In the genomic region with DNA sequence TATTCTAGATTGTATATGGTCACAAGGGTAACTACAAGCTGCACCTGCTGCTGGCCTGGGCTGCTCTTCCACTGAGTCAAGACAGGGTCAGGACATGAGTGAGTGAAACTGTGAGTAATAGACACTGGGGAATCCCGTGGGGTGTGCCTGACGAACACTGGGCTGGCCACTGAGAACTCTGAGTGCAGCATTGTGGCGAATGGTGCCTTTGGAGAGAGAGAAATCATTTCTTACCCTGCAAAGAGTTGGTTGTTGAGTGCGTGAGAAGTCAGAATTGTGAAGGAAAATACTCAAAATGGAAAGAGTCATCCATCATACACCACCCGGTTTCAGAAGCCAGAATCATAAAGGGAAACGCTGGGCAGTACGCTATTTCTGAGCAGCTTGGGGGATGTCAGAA, we compare ENCODE assay signal across 1 cellular context.
A peak's percentile ranks its signal among the peaks of the same experiment; 100 is the strongest.
TF ChIP-seq lines count a peak whose summit lies in the region.

No MANE protein-coding gene starts in this region.

TF ChIP-seq in GM12878, 131 proteins besides CTCF, POLR2A, EP300 and RAD21 (continued from another document):
- no peak; the same call in 2 of the 3 replicates for TF ChIP-seq POU2F2 (IDR thresholded peaks at IDR 0.05; ENCODE audit: borderline replicate concordance, low read depth, low read length)
- TF ChIP-seq RUNX3 (IDR thresholded peaks at IDR 0.05; ENCODE audit: low read length): peak; percentile 82
- peak; percentile 57 to 67 for TF ChIP-seq IKZF2 (IDR thresholded peaks at IDR 0.05)
- peak; percentile 54; the same call in 1 of the 2 replicates for TF ChIP-seq NR2F1 (conservative IDR thresholded peaks at IDR 0.05)
- TF ChIP-seq NBN (IDR thresholded peaks at IDR 0.05): peak; percentile 43; the same call in 1 of the 2 replicates
- TF ChIP-seq MTA2 (IDR thresholded peaks at IDR 0.05; ENCODE audit: low read depth): peak; percentile 40; the same call in 1 of the 2 replicates
- TF ChIP-seq, protein P1, sequence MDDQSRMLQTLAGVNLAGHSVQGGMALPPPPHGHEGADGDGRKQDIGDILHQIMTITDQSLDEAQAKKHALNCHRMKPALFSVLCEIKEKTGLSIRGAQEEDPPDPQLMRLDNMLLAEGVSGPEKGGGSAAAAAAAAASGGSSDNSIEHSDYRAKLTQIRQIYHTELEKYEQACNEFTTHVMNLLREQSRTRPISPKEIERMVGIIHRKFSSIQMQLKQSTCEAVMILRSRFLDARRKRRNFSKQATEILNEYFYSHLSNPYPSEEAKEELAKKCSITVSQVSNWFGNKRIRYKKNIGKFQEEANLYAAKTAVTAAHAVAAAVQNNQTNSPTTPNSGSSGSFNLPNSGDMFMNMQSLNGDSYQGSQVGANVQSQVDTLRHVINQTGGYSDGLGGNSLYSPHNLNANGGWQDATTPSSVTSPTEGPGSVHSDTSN (IDR thresholded peaks at IDR 0.05; ENCODE audit: insufficient replicate concordance, low read depth, low read length): peak; percentile 14
- TF ChIP-seq SMAD5 (IDR thresholded peaks at IDR 0.05; ENCODE audit: low read depth): no peak
- 0 out of 2 replicates have a peak, but pooled peaks have one; percentile 53 for TF ChIP-seq CREB1 (IDR thresholded peaks at IDR 0.05; ENCODE audit: low read depth)
- TF ChIP-seq GATAD2B (conservative IDR thresholded peaks at IDR 0.05; ENCODE audit: low read depth): no peak
- TF ChIP-seq GABPA (IDR thresholded peaks at IDR 0.05; ENCODE audit: low read depth): no peak
- TF ChIP-seq, protein P2, sequence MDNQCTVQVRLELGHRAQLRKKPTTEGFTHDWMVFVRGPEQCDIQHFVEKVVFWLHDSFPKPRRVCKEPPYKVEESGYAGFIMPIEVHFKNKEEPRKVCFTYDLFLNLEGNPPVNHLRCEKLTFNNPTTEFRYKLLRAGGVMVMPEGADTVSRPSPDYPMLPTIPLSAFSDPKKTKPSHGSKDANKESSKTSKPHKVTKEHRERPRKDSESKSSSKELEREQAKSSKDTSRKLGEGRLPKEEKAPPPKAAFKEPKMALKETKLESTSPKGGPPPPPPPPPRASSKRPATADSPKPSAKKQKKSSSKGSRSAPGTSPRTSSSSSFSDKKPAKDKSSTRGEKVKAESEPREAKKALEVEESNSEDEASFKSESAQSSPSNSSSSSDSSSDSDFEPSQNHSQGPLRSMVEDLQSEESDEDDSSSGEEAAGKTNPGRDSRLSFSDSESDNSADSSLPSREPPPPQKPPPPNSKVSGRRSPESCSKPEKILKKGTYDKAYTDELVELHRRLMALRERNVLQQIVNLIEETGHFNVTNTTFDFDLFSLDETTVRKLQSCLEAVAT (IDR thresholded peaks at IDR 0.05): no peak
- no peak for TF ChIP-seq SUZ12 (IDR thresholded peaks at IDR 0.05; ENCODE audit: unreplicated experiment)
- no peak for TF ChIP-seq RAD51 (IDR thresholded peaks at IDR 0.05)
- no peak for TF ChIP-seq YBX1 (IDR thresholded peaks at IDR 0.05)
- TF ChIP-seq, protein P3, sequence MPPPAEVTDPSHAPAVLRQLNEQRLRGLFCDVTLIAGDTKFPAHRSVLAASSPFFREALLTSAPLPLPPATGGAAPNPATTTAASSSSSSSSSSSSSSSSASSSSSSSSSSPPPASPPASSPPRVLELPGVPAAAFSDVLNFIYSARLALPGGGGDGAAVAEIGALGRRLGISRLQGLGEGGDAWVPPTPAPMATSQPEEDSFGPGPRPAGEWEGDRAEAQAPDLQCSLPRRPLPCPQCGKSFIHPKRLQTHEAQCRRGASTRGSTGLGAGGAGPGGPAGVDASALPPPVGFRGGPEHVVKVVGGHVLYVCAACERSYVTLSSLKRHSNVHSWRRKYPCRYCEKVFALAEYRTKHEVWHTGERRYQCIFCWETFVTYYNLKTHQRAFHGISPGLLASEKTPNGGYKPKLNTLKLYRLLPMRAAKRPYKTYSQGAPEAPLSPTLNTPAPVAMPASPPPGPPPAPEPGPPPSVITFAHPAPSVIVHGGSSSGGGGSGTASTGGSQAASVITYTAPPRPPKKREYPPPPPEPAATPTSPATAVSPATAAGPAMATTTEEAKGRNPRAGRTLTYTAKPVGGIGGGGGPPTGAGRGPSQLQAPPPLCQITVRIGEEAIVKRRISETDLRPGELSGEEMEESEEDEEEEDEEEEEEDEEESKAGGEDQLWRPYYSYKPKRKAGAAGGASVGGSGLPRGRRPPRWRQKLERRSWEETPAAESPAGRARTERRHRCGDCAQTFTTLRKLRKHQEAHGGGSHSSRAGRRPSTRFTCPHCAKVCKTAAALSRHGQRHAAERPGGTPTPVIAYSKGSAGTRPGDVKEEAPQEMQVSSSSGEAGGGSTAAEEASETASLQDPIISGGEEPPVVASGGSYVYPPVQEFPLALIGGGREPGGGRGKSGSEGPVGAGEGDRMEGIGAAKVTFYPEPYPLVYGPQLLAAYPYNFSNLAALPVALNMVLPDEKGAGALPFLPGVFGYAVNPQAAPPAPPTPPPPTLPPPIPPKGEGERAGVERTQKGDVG (CRISPR knock-in tag; IDR thresholded peaks at IDR 0.05): no peak
- TF ChIP-seq BRCA1 (IDR thresholded peaks at IDR 0.05; ENCODE audit: low read depth, low read length): no peak
- peak; percentile 95 for TF ChIP-seq FOXM1 (IDR thresholded peaks at IDR 0.05; ENCODE audit: low read depth, low read length)
